In genomic region chrX:104852241-104852640, GRCh38 we compare ENCODE assay signal across 23 cellular contexts.
"Had no signal": no experiment of that assay in that cellular context is flagged by ENCODE, and none has a peak within 500 bp of the region (broad histone marks: within the 10 kb centered on the region; RNA-seq: fewer than 3 reads in every experiment).

No MANE protein-coding gene starts in this region.

- DNase-seq: cortex of kidney; effector CD8-positive, alpha-beta T cell; effector memory CD8-positive, alpha-beta T cell; endodermal cell; erythroblast; esophagus squamous epithelium; foreskin fibroblast; foreskin melanocyte; gastrocnemius medialis; glutamatergic neuron; head of caudate nucleus; heart right ventricle; hippocampal formation; left cardiac atrium; left lung; left ventricle myocardium superior; lower lobe of right lung; mesenchymal stem cell; midbrain; naive thymus-derived CD4-positive, alpha-beta T cell had no signal

- H3K27me3 ChIP-seq: esophagus squamous epithelium, gastrocnemius medialis, left lung had no signal

- H3K4me1 ChIP-seq: esophagus squamous epithelium, gastrocnemius medialis, heart right ventricle, left lung, lower lobe of right lung had no signal

- H3K9me3 Mint-ChIP-seq: dendritic cell treated with granulocyte-macrophage colony-stimulating factor and Interleukin-4, amounts not matched to agents 40 ng/mL and 50 ng/mL, for 4 days; effector memory CD8-positive, alpha-beta T cell had no signal

- ATAC-seq: effector memory CD8-positive, alpha-beta T cell; esophagus mucosa; gastrocnemius medialis; heart right ventricle; left cardiac atrium; left lung; left ventricle myocardium superior; lower lobe of right lung; naive thymus-derived CD4-positive, alpha-beta T cell had no signal

- H3K4me1 Mint-ChIP-seq: endodermal cell had no signal

- H3K27ac ChIP-seq: epithelial cell of prostate, esophagus squamous epithelium, gastrocnemius medialis, heart right ventricle, left lung, lower lobe of right lung had no signal

- H3K4me3 ChIP-seq: esophagus squamous epithelium, gastrocnemius medialis, heart right ventricle, left lung, lower lobe of right lung had no signal

- H3K27ac Mint-ChIP-seq: dendritic cell treated with granulocyte-macrophage colony-stimulating factor and Interleukin-4, amounts not matched to agents 40 ng/mL and 50 ng/mL, for 4 days; effector memory CD8-positive, alpha-beta T cell; endodermal cell; naive thymus-derived CD4-positive, alpha-beta T cell had no signal

- H3K4me3 Mint-ChIP-seq: dendritic cell treated with granulocyte-macrophage colony-stimulating factor and Interleukin-4, amounts not matched to agents 40 ng/mL and 50 ng/mL, for 4 days; effector memory CD8-positive, alpha-beta T cell; endodermal cell; naive thymus-derived CD4-positive, alpha-beta T cell had no signal

- H3K36me3 ChIP-seq: esophagus squamous epithelium, gastrocnemius medialis, heart right ventricle, left lung, lower lobe of right lung had no signal

- H3K27me3 Mint-ChIP-seq: dendritic cell treated with granulocyte-macrophage colony-stimulating factor and Interleukin-4, amounts not matched to agents 40 ng/mL and 50 ng/mL, for 4 days; effector memory CD8-positive, alpha-beta T cell had no signal

- H3K9me3 ChIP-seq: esophagus squamous epithelium, gastrocnemius medialis, heart right ventricle, left lung, lower lobe of right lung had no signal

- H3K36me3 Mint-ChIP-seq: naive thymus-derived CD4-positive, alpha-beta T cell had no signal
